Comparison of ENCODE assay signal across 1 cellular context in the genomic region with DNA sequence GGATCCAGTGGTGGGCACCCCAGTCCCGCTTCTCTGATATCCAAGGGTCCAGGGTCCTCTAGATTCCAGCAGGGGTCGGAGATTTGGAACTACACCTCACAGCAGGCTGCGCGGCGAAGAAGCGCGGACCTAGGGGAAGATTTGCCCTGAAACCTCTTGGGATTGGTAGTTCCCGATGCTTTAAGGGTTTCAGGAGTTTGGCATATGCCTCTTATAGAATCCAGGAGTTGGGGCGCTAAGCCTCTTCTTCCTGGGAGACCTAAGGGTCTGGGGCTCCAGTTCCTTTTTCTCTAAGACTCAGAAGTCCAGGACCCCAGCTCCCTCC.
TF ChIP-seq lines count a peak whose summit lies in the region.

No MANE protein-coding gene starts in this region.

TF ChIP-seq in IMR-90, 13 proteins besides CTCF, POLR2A, EP300 and RAD21:
- no peak for TF ChIP-seq ELK1 (IDR thresholded peaks at IDR 0.05; ENCODE audit: borderline replicate concordance, low read depth, low read length)
- no peak for TF ChIP-seq NFE2L2 (IDR thresholded peaks at IDR 0.05; ENCODE audit: low read depth, low read length)
